ENCODE assay signal across 2 cellular contexts in genomic region chr4:51965862-51966261, GRCh38.
TF ChIP-seq lines count a peak whose summit lies in the region.

No MANE protein-coding gene starts in this region.

TF ChIP-seq in HepG2, 621 proteins besides CTCF, POLR2A, EP300 and RAD21:
- TF ChIP-seq PAF1 (CRISPR knock-in tag; IDR thresholded peaks at IDR 0.05) (no peak), BRCA1 (CRISPR knock-in tag; IDR thresholded peaks at IDR 0.05) (no peak), ZFP82 (CRISPR knock-in tag; IDR thresholded peaks at IDR 0.05; ENCODE audit: borderline replicate concordance) (no peak), HNRNPK (IDR thresholded peaks at IDR 0.05; ENCODE audit: low read depth, low read length, poor library complexity, severe bottlenecking) (peak; percentile 67), PLSCR1 (CRISPR knock-in tag; IDR thresholded peaks at IDR 0.05; ENCODE audit: borderline replicate concordance) (no peak), ZNF468 (CRISPR knock-in tag; IDR thresholded peaks at IDR 0.05) (no peak), PCBP2 (optimal IDR thresholded peaks at IDR 0.05; ENCODE audit: low read depth, low read length, poor library complexity, severe bottlenecking) (peak; percentile 73), HNRNPLL (IDR thresholded peaks at IDR 0.05; ENCODE audit: low read depth, low read length, poor library complexity, severe bottlenecking) (no peak)

TF ChIP-seq in K562, 482 proteins besides CTCF, POLR2A, EP300 and RAD21:
- TF ChIP-seq, protein P1, sequence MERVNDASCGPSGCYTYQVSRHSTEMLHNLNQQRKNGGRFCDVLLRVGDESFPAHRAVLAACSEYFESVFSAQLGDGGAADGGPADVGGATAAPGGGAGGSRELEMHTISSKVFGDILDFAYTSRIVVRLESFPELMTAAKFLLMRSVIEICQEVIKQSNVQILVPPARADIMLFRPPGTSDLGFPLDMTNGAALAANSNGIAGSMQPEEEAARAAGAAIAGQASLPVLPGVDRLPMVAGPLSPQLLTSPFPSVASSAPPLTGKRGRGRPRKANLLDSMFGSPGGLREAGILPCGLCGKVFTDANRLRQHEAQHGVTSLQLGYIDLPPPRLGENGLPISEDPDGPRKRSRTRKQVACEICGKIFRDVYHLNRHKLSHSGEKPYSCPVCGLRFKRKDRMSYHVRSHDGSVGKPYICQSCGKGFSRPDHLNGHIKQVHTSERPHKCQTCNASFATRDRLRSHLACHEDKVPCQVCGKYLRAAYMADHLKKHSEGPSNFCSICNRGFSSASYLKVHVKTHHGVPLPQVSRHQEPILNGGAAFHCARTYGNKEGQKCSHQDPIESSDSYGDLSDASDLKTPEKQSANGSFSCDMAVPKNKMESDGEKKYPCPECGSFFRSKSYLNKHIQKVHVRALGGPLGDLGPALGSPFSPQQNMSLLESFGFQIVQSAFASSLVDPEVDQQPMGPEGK (CRISPR knock-in tag; IDR thresholded peaks at IDR 0.05; ENCODE audit: borderline replicate concordance) = no peak
- peak; percentile 67 for TF ChIP-seq PCBP2 (IDR thresholded peaks at IDR 0.05; ENCODE audit: low read depth, low read length, poor library complexity, severe bottlenecking)
